8 cellular contexts compared by ENCODE assay signal in genomic region chr14:63727231-63727735, GRCh38. TPM values are rescaled to one million over a fixed set of nuclear protein-coding genes. Genes with fewer than 3 reads are reported as not detected.
DNase-seq lines count a peak whose midpoint lies in the region; ATAC-seq, FAIRE-seq and TF ChIP-seq lines count a peak whose summit lies in the region.

No MANE protein-coding gene starts in this region.

- TF ChIP-seq POLR2A in prostate gland (IDR thresholded peaks at IDR 0.05), result no peak

- H3K9me3 ChIP-seq in astrocyte (ENCODE audit: insufficient read depth, low read depth, low read length) (no peaks in the 10 kb centered on the region), prostate gland (no peaks in the 10 kb centered on the region)

- H2AFZ ChIP-seq in astrocyte (ENCODE audit: low read depth, low read length), result peak overlapping the region; percentile 92

- peak overlapping the region; percentile 96 for H3K4me2 ChIP-seq in astrocyte (ENCODE audit: low read length)

- DNase-seq in AG09309 (ENCODE audit: low read depth) (no peak), NCI-H748 treated with DMSO at 0.1 percent for 48 hours (lab: John Stamatoyannopoulos, UW) (peak; percentile 25), astrocyte (ENCODE audit: low read depth) (peak; percentile 26), hypothalamus (lab: John Stamatoyannopoulos, UW) (peak in 45 of 51 donors; percentile 7 to 75 (median 42)), prostate gland (ENCODE audit: low spot score) (peak; percentile 32), AML-193 (lab: John Stamatoyannopoulos, UW) (no peak)

- H3K4me3 ChIP-seq in AG09309 (ENCODE audit: control insufficient read depth, low read depth, low read length) (peak overlapping the region; percentile 82), astrocyte (ENCODE audit: insufficient read depth, low read depth, low read length) (peak overlapping the region; percentile 73), prostate gland (peak overlapping the region; percentile 97 to 98)

- H3K79me2 ChIP-seq in astrocyte (ENCODE audit: insufficient read depth, low read length), result peaks cover 46% of the 10 kb centered on the region

- H3K4me1 ChIP-seq in astrocyte (ENCODE audit: insufficient read depth, low read length), result peaks cover 11% of the 10 kb centered on the region
- no peaks in the 10 kb centered on the region for H3K4me1 ChIP-seq in prostate gland (replicated peaks)

- no peaks in the 10 kb centered on the region for H3K36me3 ChIP-seq in astrocyte (ENCODE audit: insufficient read depth, low read length)
- no peaks in the 10 kb centered on the region for H3K36me3 ChIP-seq in prostate gland

- peaks cover 12% of the 10 kb centered on the region for H4K20me1 ChIP-seq in astrocyte (ENCODE audit: insufficient read depth, low read length)

- WGBS in prostate gland, result under 1% methylated on average over 45 of the region's 45 CpGs

- ATAC-seq in GM18499 (IDR thresholded peaks at IDR 0.05; ENCODE audit: insufficient read depth, unreplicated experiment) (peak; percentile 12), HG02884 (IDR thresholded peaks at IDR 0.05; ENCODE audit: unreplicated experiment) (peak; percentile 37)

- H3K9me3 Mint-ChIP-seq in astrocyte (ENCODE audit: unreplicated experiment), result no peaks in the 10 kb centered on the region

- H3K4me3 Mint-ChIP-seq in astrocyte (ENCODE audit: unreplicated experiment), result peak overlapping the region; percentile 100

- H3K27ac ChIP-seq in astrocyte (ENCODE audit: low read depth, low read length) (peak overlapping the region; percentile 65), prostate gland (peak overlapping the region; percentile 77 to 82)

- peaks cover 7% of the 10 kb centered on the region for H3K4me1 Mint-ChIP-seq in astrocyte (ENCODE audit: low read depth, unreplicated experiment)

- intact Hi-C loops in prostate gland (cut with DNase I), result loop anchor here (2.0 to 5.0 kb wide), 2 partner anchors 85 to 184 kb away; partner anchors contain the start of genes PPP2R5E and WDR89

- TF ChIP-seq CTCF in AG09309 (IDR thresholded peaks at IDR 0.05; ENCODE audit: control insufficient read depth, insufficient read depth, low read depth, low read length, missing control alignments) (no peak), astrocyte (IDR thresholded peaks at IDR 0.05; ENCODE audit: insufficient read depth, low read depth, low read length) (no peak), prostate gland (IDR thresholded peaks at IDR 0.05) (no peak)

- H3K27me3 Mint-ChIP-seq in astrocyte (ENCODE audit: low read depth, unreplicated experiment), result peaks cover 10% of the 10 kb centered on the region

- H3K27me3 ChIP-seq in astrocyte (ENCODE audit: insufficient read depth, low read length) (no peaks in the 10 kb centered on the region), prostate gland (replicated peaks; ENCODE audit: insufficient read depth) (no peaks in the 10 kb centered on the region)

- H3K27ac Mint-ChIP-seq in astrocyte (ENCODE audit: unreplicated experiment), result peak overlapping the region; percentile 87

- no peak for FAIRE-seq in astrocyte (lab: Jason Lieb, UNC)

- no peaks in the 10 kb centered on the region for H3K36me3 Mint-ChIP-seq in astrocyte (ENCODE audit: low read depth, unreplicated experiment)

- H3K9ac ChIP-seq in astrocyte (ENCODE audit: low read length), result peak overlapping the region; percentile 86

RNA-seq across cellular contexts. Expression of gene SGPP1, which starts 0.6 kb away (rescaled TPM):
- 13.8 and 13.9 TPM in 2 replicates for total RNA-seq in astrocyte
- total RNA-seq in prostate gland, result 10 to 100 TPM; 19.7 to 37.5 TPM

Comparison
In these comparisons a context has a peak if more than half of its experiments do, and no peak if none do; other contexts are left out.
1. DNase-seq: peak in NCI-H748 treated with DMSO at 0.1 percent for 48 hours (single experiment), astrocyte (single experiment), hypothalamus (45 of 51) and prostate gland (single experiment); none in AG09309 (single experiment) and AML-193 (0 of 2).
2. Peak in every context shown above with its lines, with median percentiles within 50 percentile points of each other: H3K4me3 ChIP-seq.